19 cellular contexts compared by ENCODE assay signal in genomic region chr6:4903751-4904370, GRCh38.
"Had no signal": no experiment of that assay in that cellular context is flagged by ENCODE, and none has a peak within 500 bp of the region (broad histone marks: within the 10 kb centered on the region; RNA-seq: fewer than 3 reads in every experiment).

No MANE protein-coding gene starts in this region.

- DNase-seq: activated CD4-positive, alpha-beta T cell treated with anti-CD3 and anti-CD28 coated beads for 48 hours; activated CD8-positive, alpha-beta memory T cell treated with anti-CD3 and anti-CD28 coated beads, Interleukin-2, amount 50 U/mL, for 48 hours; activated CD8-positive, alpha-beta T cell treated with anti-CD3 and anti-CD28 coated beads, Interleukin-2, amount 10 ng/mL, durations not matched to agents 7 days and 5 days; activated naive CD4-positive, alpha-beta T cell; activated naive CD8-positive, alpha-beta T cell treated with anti-CD3 and anti-CD28 coated beads, Interleukin-2, amount 50 U/mL, for 24 hours; colonic mucosa; immature natural killer cell; left cardiac atrium; naive thymus-derived CD4-positive, alpha-beta T cell; nucleus accumbens; spleen; stimulated activated CD4-positive, alpha-beta T cell treated with anti-CD3 and anti-CD28 coated beads, Interleukin-1b, Interleukin-23, amount 100 ng/mL, for 48 hours; stimulated activated naive B cell treated with anti-CD40 and anti-IgM and Interleukin-4, amounts not matched to agents 10 μg/mL and 1 μg/mL and 100 μg/mL, for 72 hours; transverse colon had no signal

- H3K27me3 Mint-ChIP-seq: activated naive CD8-positive, alpha-beta T cell treated with anti-CD3 and anti-CD28 coated beads, Interleukin-2, amount 50 U/mL, for 24 hours; naive thymus-derived CD4-positive, alpha-beta T cell; stimulated activated naive B cell treated with anti-CD40 and anti-IgM and Interleukin-4, amounts not matched to agents 10 μg/mL and 1 μg/mL and 100 μg/mL, for 72 hours had no signal

- H3K9me3 Mint-ChIP-seq: activated naive CD8-positive, alpha-beta T cell treated with anti-CD3 and anti-CD28 coated beads, Interleukin-2, amount 50 U/mL, for 24 hours; immature natural killer cell; stimulated activated naive B cell treated with anti-CD40 and anti-IgM and Interleukin-4, amounts not matched to agents 10 μg/mL and 1 μg/mL and 100 μg/mL, for 72 hours had no signal

- FAIRE-seq: astrocyte had no signal

- H3K27ac Mint-ChIP-seq: activated CD8-positive, alpha-beta T cell treated with anti-CD3 and anti-CD28 coated beads, Interleukin-2, amount 10 ng/mL, durations not matched to agents 7 days and 5 days; activated naive CD8-positive, alpha-beta T cell treated with anti-CD3 and anti-CD28 coated beads, Interleukin-2, amount 50 U/mL, for 24 hours; activated T-helper 1 cell treated with anti-CD3 and anti-CD28 coated beads, Interleukin-12 subunit alpha, Interleukin-12 subunit beta, Interleukin-2, Interleukin-4 antibody, amounts not matched to agents 30 ng/mL and 10 ng/mL and 1 ng/mL, durations not matched to agents 14 hours and 24 hours and 36 hours; immature natural killer cell; stimulated activated naive B cell treated with anti-CD40 and anti-IgM and Interleukin-4, amounts not matched to agents 10 μg/mL and 1 μg/mL and 100 μg/mL, for 72 hours; T-helper 1 cell treated with Interleukin-12 subunit alpha and Interleukin-12 subunit beta and Interleukin-4 antibody, amounts not matched to agents 30 μg/mL and 1 μg/mL, for 36 hours; WTC11 had no signal

- H3K4me3 Mint-ChIP-seq: activated CD8-positive, alpha-beta T cell treated with anti-CD3 and anti-CD28 coated beads, Interleukin-2, amount 10 ng/mL, durations not matched to agents 7 days and 5 days; activated naive CD8-positive, alpha-beta T cell treated with anti-CD3 and anti-CD28 coated beads, Interleukin-2, amount 50 U/mL, for 24 hours; activated T-helper 1 cell treated with anti-CD3 and anti-CD28 coated beads, Interleukin-12 subunit alpha, Interleukin-12 subunit beta, Interleukin-2, Interleukin-4 antibody, amounts not matched to agents 30 ng/mL and 10 ng/mL and 1 ng/mL, durations not matched to agents 14 hours and 24 hours and 36 hours; immature natural killer cell; naive thymus-derived CD4-positive, alpha-beta T cell; stimulated activated naive B cell treated with anti-CD40 and anti-IgM and Interleukin-4, amounts not matched to agents 10 μg/mL and 1 μg/mL and 100 μg/mL, for 72 hours; T-helper 1 cell treated with Interleukin-12 subunit alpha and Interleukin-12 subunit beta and Interleukin-4 antibody, amounts not matched to agents 30 μg/mL and 1 μg/mL, for 36 hours; WTC11 had no signal

- ATAC-seq: activated CD8-positive, alpha-beta T cell treated with anti-CD3 and anti-CD28 coated beads, Interleukin-2, amount 10 ng/mL, durations not matched to agents 7 days and 5 days; activated naive CD8-positive, alpha-beta T cell treated with anti-CD3 and anti-CD28 coated beads, Interleukin-2, amount 50 U/mL, for 24 hours; left cardiac atrium; naive thymus-derived CD4-positive, alpha-beta T cell; sciatic nerve; stimulated activated naive B cell treated with anti-CD40 and anti-IgM and Interleukin-4, amounts not matched to agents 10 μg/mL and 1 μg/mL and 100 μg/mL, for 72 hours; WTC11 had no signal
